1 cellular context compared by ENCODE assay signal in the genomic region with DNA sequence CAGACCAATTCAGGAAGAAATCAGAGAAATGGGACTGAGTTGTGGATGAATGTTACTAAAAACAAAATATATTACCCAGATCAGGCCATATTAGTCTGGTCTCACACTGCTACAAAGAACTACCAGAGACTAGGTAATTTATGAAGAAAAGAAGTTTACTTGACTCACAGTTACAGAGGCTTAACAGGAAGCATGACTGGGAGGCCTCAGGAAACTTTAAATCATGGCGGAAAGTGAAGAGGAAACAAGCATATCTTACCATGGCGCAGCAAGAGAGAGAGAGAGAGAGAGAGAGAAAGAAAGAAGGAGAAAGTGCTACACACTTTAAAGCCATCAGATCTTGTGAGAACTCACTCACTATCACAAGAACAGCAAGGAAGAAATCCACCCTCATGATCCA.
TF ChIP-seq lines count a peak whose summit lies in the region.

No MANE protein-coding gene starts in this region.

TF ChIP-seq in GM23338, 12 proteins besides CTCF, POLR2A, EP300 and RAD21 (continued from another document):
- TF ChIP-seq NANOG (IDR thresholded peaks at IDR 0.05; ENCODE audit: borderline replicate concordance) (no peak), POLR2AphosphoS5 (IDR thresholded peaks at IDR 0.05; ENCODE audit: low read depth) (no peak)
